Comparison of ENCODE assay signal across 1 cellular context in genomic region chr11:116890607-116891006, GRCh38.
TF ChIP-seq lines count a peak whose summit lies in the region.

No MANE protein-coding gene starts in this region.

TF ChIP-seq in HepG2, 621 proteins besides CTCF, POLR2A, EP300 and RAD21:
- TF ChIP-seq PAWR (CRISPR knock-in tag; IDR thresholded peaks at IDR 0.05; ENCODE audit: borderline replicate concordance), result no peak
- no peak for TF ChIP-seq CHD4 (IDR thresholded peaks at IDR 0.05; ENCODE audit: borderline replicate concordance, low read length)
- no peak for TF ChIP-seq SNRNP70 (IDR thresholded peaks at IDR 0.05; ENCODE audit: low read depth, low read length)
- no peak for TF ChIP-seq PAXIP1 (CRISPR knock-in tag; conservative IDR thresholded peaks at IDR 0.05)
- TF ChIP-seq ZNF124 (CRISPR knock-in tag; IDR thresholded peaks at IDR 0.05), result no peak
- TF ChIP-seq SUZ12 (IDR thresholded peaks at IDR 0.05; ENCODE audit: low read depth, low read length), result no peak
- no peak for TF ChIP-seq ELF4 (CRISPR knock-in tag; IDR thresholded peaks at IDR 0.05; ENCODE audit: borderline replicate concordance)
- TF ChIP-seq IRF2 (CRISPR knock-in tag; IDR thresholded peaks at IDR 0.05), result no peak
- TF ChIP-seq ZNF780A (CRISPR knock-in tag; IDR thresholded peaks at IDR 0.05), result no peak
- no peak for TF ChIP-seq ZNF337 (CRISPR knock-in tag; IDR thresholded peaks at IDR 0.05; ENCODE audit: borderline replicate concordance, low read depth)
- TF ChIP-seq ZNF574 (CRISPR knock-in tag; IDR thresholded peaks at IDR 0.05), result no peak
- no peak for TF ChIP-seq BRD4 (CRISPR knock-in tag; IDR thresholded peaks at IDR 0.05)
- TF ChIP-seq CEBPG (CRISPR knock-in tag; IDR thresholded peaks at IDR 0.05), result no peak
- no peak for TF ChIP-seq ZNF33A (CRISPR knock-in tag; IDR thresholded peaks at IDR 0.05; ENCODE audit: borderline replicate concordance)
- no peak for TF ChIP-seq ZBTB26 (CRISPR knock-in tag; IDR thresholded peaks at IDR 0.05; ENCODE audit: borderline replicate concordance)
- TF ChIP-seq RCOR2 (CRISPR knock-in tag; IDR thresholded peaks at IDR 0.05), result no peak
- no peak for TF ChIP-seq ZBTB14 (CRISPR knock-in tag; IDR thresholded peaks at IDR 0.05)
- no peak for TF ChIP-seq HOMEZ (CRISPR knock-in tag; IDR thresholded peaks at IDR 0.05; ENCODE audit: low read depth)
- no peak for TF ChIP-seq POLR2AphosphoS2 (IDR thresholded peaks at IDR 0.05; ENCODE audit: low read depth, low read length)
